ENCODE assay signal across 11 cellular contexts in genomic region chr11:110027627-110028371, GRCh38.
DNase-seq lines count a peak whose midpoint lies in the region; ATAC-seq and TF ChIP-seq lines count a peak whose summit lies in the region.
"Had no signal": no experiment of that assay in that cellular context is flagged by ENCODE, and none has a peak within 500 bp of the region (broad histone marks: within the 10 kb centered on the region; RNA-seq: fewer than 3 reads in every experiment).

No MANE protein-coding gene starts in this region.

- TF ChIP-seq CTCF in GM10266 (IDR thresholded peaks at IDR 0.05; ENCODE audit: control insufficient read depth, insufficient read depth, low read depth, missing control alignments), result no peak

- ATAC-seq in GM19351 (IDR thresholded peaks at IDR 0.05; ENCODE audit: unreplicated experiment) (peak; percentile 40), HG02840 (IDR thresholded peaks at IDR 0.05; ENCODE audit: low FRiP score, unreplicated experiment) (peak; percentile 39), left lobe of liver (no peak)

- peak; percentile 22 for DNase-seq in GM10266 (ENCODE audit: extremely low spot score)
- no peak for DNase-seq in retina
- DNase-seq in EL, result no peak
- DNase-seq in left lobe of liver (ENCODE audit: low spot score), result no peak
- DNase-seq in NCI-H2171 treated with DMSO at 0.1 percent for 48 hours (lab: John Stamatoyannopoulos, UW), result no peak
- DNase-seq: foreskin fibroblast, NCI-H345, sigmoid colon had no signal

- peak overlapping the region; percentile 31 for H3K27ac ChIP-seq in angular gyrus (ENCODE audit: low read depth, low read length)
- H3K27ac ChIP-seq: sigmoid colon had no signal
